1 cellular context compared by ENCODE assay signal in genomic region chr6:158536084-158536890, GRCh38.
TF ChIP-seq lines count a peak whose summit lies in the region.

No MANE protein-coding gene starts in this region.

TF ChIP-seq in K562, 482 proteins besides CTCF, POLR2A, EP300 and RAD21 (continued from another document and continues in another):
- TF ChIP-seq ZBTB40 (IDR thresholded peaks at IDR 0.05) (peak; percentile 57; the same call in 1 of the 2 replicates), ZBTB40 (CRISPR knock-in tag; IDR thresholded peaks at IDR 0.05) (0 out of 2 replicates have a peak, but pooled peaks have one; percentile 40), GABPB2 (CRISPR knock-in tag; conservative IDR thresholded peaks at IDR 0.05) (no peak), ZNF561 (CRISPR knock-in tag; conservative IDR thresholded peaks at IDR 0.05) (no peak), GTF2A2 (tag; IDR thresholded peaks at IDR 0.05) (no peak), ZNF143 (CRISPR knock-in tag; IDR thresholded peaks at IDR 0.05) (no peak), EWSR1 (IDR thresholded peaks at IDR 0.05; ENCODE audit: borderline replicate concordance, low read depth, partially characterized antibody) (no peak), AFF4 (CRISPR knock-in tag; IDR thresholded peaks at IDR 0.05) (peak; percentile 56; the same call in 1 of the 2 replicates), RFX5 (IDR thresholded peaks at IDR 0.05; ENCODE audit: low read depth, low read length) (no peak), GABPA (tag; conservative IDR thresholded peaks at IDR 0.05; ENCODE audit: low read depth) (peak; percentile 49), STAT5B (CRISPR knock-in tag; IDR thresholded peaks at IDR 0.05) (no peak), MLLT1 (IDR thresholded peaks at IDR 0.05) (no peak), HIVEP1 (CRISPR knock-in tag; IDR thresholded peaks at IDR 0.05) (no peak), ELK3 (CRISPR knock-in tag; IDR thresholded peaks at IDR 0.05) (no peak), E2F3 (CRISPR knock-in tag; IDR thresholded peaks at IDR 0.05) (peak; percentile 23; the same call in 1 of the 2 replicates), ZBTB26 (CRISPR knock-in tag; IDR thresholded peaks at IDR 0.05) (no peak), SOX6 (IDR thresholded peaks at IDR 0.05) (no peak), ZNF280B (CRISPR knock-in tag; IDR thresholded peaks at IDR 0.05) (no peak), RBM39 (optimal IDR thresholded peaks at IDR 0.05; ENCODE audit: low read depth, low read length) (no peak), RBFOX2 (IDR thresholded peaks at IDR 0.05; ENCODE audit: low read depth, low read length) (no peak), YY1 (IDR thresholded peaks at IDR 0.05; ENCODE audit: borderline replicate concordance in 1 of 3, control insufficient read depth in 1 of 3, extremely low read depth in 1 of 3, insufficient read depth in 3 of 3, insufficient read length in 1 of 3, insufficient replicate concordance in 2 of 3, low read depth in 1 of 3, low read length in 2 of 3) (peak in 2 of 3 experiments; percentile 65 to 82), E2F5 (CRISPR knock-in tag; IDR thresholded peaks at IDR 0.05) (0 out of 2 replicates have a peak, but pooled peaks have one; percentile 64), CUX1 (CRISPR knock-in tag; IDR thresholded peaks at IDR 0.05) (no peak), ZBTB8A (IDR thresholded peaks at IDR 0.05; ENCODE audit: partially characterized antibody) (no peak), HDGF (IDR thresholded peaks at IDR 0.05) (no peak), ZBTB2 (IDR thresholded peaks at IDR 0.05) (peak; percentile 22; the same call in 1 of the 2 replicates)
